Comparison of ENCODE assay signal across 8 cellular contexts in genomic region chr11:64743591-64744543, GRCh38. TPM values are rescaled to one million over a fixed set of nuclear protein-coding genes. Genes with fewer than 3 reads are reported as not detected.
DNase-seq lines count a peak whose midpoint lies in the region; ATAC-seq and TF ChIP-seq lines count a peak whose summit lies in the region.

TSS of gene RASGRP2 (minus strand) at chr11:64744142. CDS start at chr11:64742866, 1,276 bp downstream.

- H2AFZ ChIP-seq in DND-41 (ENCODE audit: low read depth, low read length): no peak within 1 kb of the TSS

- DNase-seq in DND-41: peak; percentile 58
- peak; percentile 55 to 65 for DNase-seq in Kasumi-1 (lab: John Stamatoyannopoulos, UW)
- peak; percentile 79 to 82 for DNase-seq in activated CD4-positive, alpha-beta T cell treated with anti-CD3 and anti-CD28 coated beads for 4 hours
- peak; percentile 88 for DNase-seq in coronary artery (ENCODE audit: low spot score)
- DNase-seq in lung (ENCODE audit: low spot score): peak; percentile 74
- peak; percentile 82 for DNase-seq in stimulated activated CD8-positive, alpha-beta memory T cell treated with anti-CD3 and anti-CD28 coated beads, Interleukin-12 subunit alpha, Interleukin-12 subunit beta, amount 100 ng/mL, for 1 hour (ENCODE audit: low read depth)
- no peak for DNase-seq in COLO829 (ENCODE audit: low spot score)
- DNase-seq in GM19240 (ENCODE audit: insufficient read length, low spot score): no peak

- TF ChIP-seq CTCF in DND-41 (IDR thresholded peaks at IDR 0.05; ENCODE audit: borderline replicate concordance, extremely low read depth, low read length, poor library complexity, severe bottlenecking) (peak; percentile 69), coronary artery (IDR thresholded peaks at IDR 0.05) (peak; percentile 52), lung (IDR thresholded peaks at IDR 0.05; ENCODE audit: control extremely low read depth, extremely low read depth) (peak; percentile 57)

- H3K9me3 ChIP-seq in DND-41 (ENCODE audit: insufficient read depth, low read length, severe bottlenecking): no peaks in the 10 kb centered on the region
- no peaks in the 10 kb centered on the region for H3K9me3 ChIP-seq in lung (ENCODE audit: control insufficient read depth in 2 of 2, insufficient read depth in 1 of 2, low read length in 1 of 2)

- H3K4me2 ChIP-seq in DND-41 (ENCODE audit: insufficient read depth, low read length): peak within 1 kb of the TSS; percentile 77

- 1% methylated on average over 43 to 57 of the region's 57 CpGs for WGBS in lung, 2 donors

- H3K27me3 ChIP-seq in DND-41 (ENCODE audit: insufficient read depth, low read length, poor library complexity): no peaks in the 10 kb centered on the region
- no peaks in the 10 kb centered on the region for H3K27me3 ChIP-seq in lung (ENCODE audit: control insufficient read depth, insufficient read depth)

- no peaks in the 10 kb centered on the region for H3K79me2 ChIP-seq in DND-41 (ENCODE audit: insufficient read depth, low read length)

- H3K4me3 ChIP-seq in DND-41 (ENCODE audit: low read depth in 1 of 2, low read length in 2 of 2) (peak within 1 kb of the TSS; percentile 24 to 65; a peak in 3 of 4 replicates), coronary artery (peak within 1 kb of the TSS; percentile 76), lung (peak within 1 kb of the TSS; percentile 44)

- no peaks in the 10 kb centered on the region for H4K20me1 ChIP-seq in DND-41 (ENCODE audit: insufficient read depth, low read length)

- ATAC-seq in DND-41 (ENCODE audit: insufficient read depth, low read depth) (no peak), lung (ENCODE audit: insufficient read depth, low FRiP score) (peak; percentile 41)

- H3K9ac ChIP-seq in DND-41 (ENCODE audit: low read depth, low read length): peak within 1 kb of the TSS; percentile 92

- H3K27ac ChIP-seq in DND-41 (ENCODE audit: low read length) (peak within 1 kb of the TSS; percentile 99), coronary artery (peak within 1 kb of the TSS; percentile 91 to 99), lung (ENCODE audit: low read depth in 1 of 2, low read length in 1 of 2) (peak within 1 kb of the TSS; percentile 86 to 91)

- H3K36me3 ChIP-seq in DND-41 (ENCODE audit: insufficient read depth, low read length) (no peaks in the 10 kb centered on the region), lung (ENCODE audit: control insufficient read depth in 2 of 2, insufficient read depth in 2 of 2, low read length in 2 of 2) (peaks cover 0 to 5% of the 10 kb centered on the region in 2 donors)

- H3K4me1 ChIP-seq in DND-41 (ENCODE audit: insufficient read depth, low read length) (peaks cover 34% of the 10 kb centered on the region), lung (ENCODE audit: control insufficient read depth in 2 of 2, insufficient read depth in 2 of 2, low read length in 2 of 2) (peaks cover 0 to 17% of the 10 kb centered on the region in 2 donors)

RNA-seq across cellular contexts. Expression of gene RASGRP2, which starts in this region (rescaled TPM):
- 10 to 100 TPM; 20.0 to 39.3 TPM for total RNA-seq in lung
- polyA plus RNA-seq in lung: 10 to 100 TPM; 22.2 to 46.4 TPM

Comparison
In these comparisons a context has a peak if more than half of its experiments do, and no peak if none do; other contexts are left out.
1. DNase-seq: peak in DND-41 (single experiment), Kasumi-1 (2 of 2), activated CD4-positive, alpha-beta T cell treated with anti-CD3 and anti-CD28 coated beads for 4 hours (2 of 2), coronary artery (single experiment), lung (single experiment) and stimulated activated CD8-positive, alpha-beta memory T cell treated with anti-CD3 and anti-CD28 coated beads, Interleukin-12 subunit alpha, Interleukin-12 subunit beta, amount 100 ng/mL, for 1 hour (single experiment); none in COLO829 (single experiment) and GM19240 (single experiment).
2. Peak in every context shown above with its lines, with median percentiles within 50 percentile points of each other: H3K27ac ChIP-seq, H3K4me3 ChIP-seq and CTCF ChIP-seq.